In genomic region chr7:149624419-149625338, GRCh38 we compare ENCODE assay signal across 8 cellular contexts.
DNase-seq lines count a peak whose midpoint lies in the region; ATAC-seq and TF ChIP-seq lines count a peak whose summit lies in the region.

No MANE protein-coding gene starts in this region.

- H3K27me3 Mint-ChIP-seq in activated naive CD8-positive, alpha-beta T cell: no peaks in the 10 kb centered on the region

- peak overlapping the region; percentile 68 for H3K4me3 ChIP-seq in GM12864 (ENCODE audit: low read depth, low read length)
- H3K4me3 ChIP-seq in SK-N-SH (ENCODE audit: low read depth in 2 of 2, low read length in 1 of 2): peak overlapping the region; percentile 89 to 95
- peak overlapping the region; percentile 99 for H3K4me3 ChIP-seq in ovary
- H3K4me3 ChIP-seq in thyroid gland (replicated peaks in 1 of 3): peak overlapping the region; percentile 89 to 98 (median 89)

- peaks cover 20% of the 10 kb centered on the region for H4K20me1 ChIP-seq in SK-N-SH (ENCODE audit: insufficient read depth)

- H3K9ac ChIP-seq in SK-N-SH: peak overlapping the region; percentile 91

- peaks cover 38% of the 10 kb centered on the region for H3K79me2 ChIP-seq in SK-N-SH (ENCODE audit: insufficient read depth)

- no peaks in the 10 kb centered on the region for H3K9me3 Mint-ChIP-seq in activated naive CD8-positive, alpha-beta T cell (ENCODE audit: low read depth)

- peak overlapping the region; percentile 90 for H3K4me3 Mint-ChIP-seq in activated naive CD8-positive, alpha-beta T cell

- peaks cover 42% of the 10 kb centered on the region for H3K4me1 Mint-ChIP-seq in activated naive CD8-positive, alpha-beta T cell (ENCODE audit: low read depth)

- H3K27ac ChIP-seq in SK-N-SH (ENCODE audit: low read depth in 2 of 2, low read length in 1 of 2): peak overlapping the region; percentile 43 to 79
- H3K27ac ChIP-seq in ovary: peak overlapping the region; percentile 70
- peak overlapping the region; percentile 76 to 91 (median 87) for H3K27ac ChIP-seq in thyroid gland

- WGBS in SK-N-SH (ENCODE audit: low lambda C conversion rate): 7% methylated on average over 21 of the region's 97 CpGs
- WGBS in ovary, 3 donors: 1% methylated on average over 82 to 97 of the region's 97 CpGs
- WGBS in thyroid gland, 2 donors: 2 to 5% methylated on average over 22 to 31 of the region's 97 CpGs

- H3K4me1 ChIP-seq in SK-N-SH (ENCODE audit: control insufficient read depth in 1 of 2, insufficient read depth in 2 of 2, low read depth in 1 of 2, low read length in 1 of 2) (peaks cover 7 to 16% of the 10 kb centered on the region in 2 experiments; a peak in 2 of 4 replicates), ovary (ENCODE audit: insufficient read depth) (peaks cover 3% of the 10 kb centered on the region), thyroid gland (peaks cover 8 to 23% of the 10 kb centered on the region in 2 donors)

- H3K36me3 Mint-ChIP-seq in activated naive CD8-positive, alpha-beta T cell: peaks cover 4% of the 10 kb centered on the region

- DNase-seq in GM12864 (ENCODE audit: low read depth) (peak; percentile 66), NCI-H1092 (lab: John Stamatoyannopoulos, UW) (peak; percentile 86), SK-N-SH (peak; percentile 99), Right ventricle myocardium inferior (ENCODE audit: missing footprints) (peak; percentile 99), ovary (peak; percentile 85 to 93 (median 89)), thyroid gland (peak; percentile 92 to 94)

- H2AFZ ChIP-seq in SK-N-SH (ENCODE audit: low read depth): peak overlapping the region; percentile 98

- peak overlapping the region; percentile 76 for H3K27ac Mint-ChIP-seq in activated naive CD8-positive, alpha-beta T cell

- CTCF ChIA-PET in SK-N-SH (lab: Yijun Ruan, JAX): interaction anchor here (0.6 to 3.7 kb wide), 38 partner anchors 9 to 476 kb away, joined by 3 to 19 read pairs (median 4); partner anchors contain the start of gene ZNF783

- TF ChIP-seq CTCF in GM12864 (IDR thresholded peaks at IDR 0.05; ENCODE audit: low read depth, low read length, missing control alignments) (peak; percentile 84), SK-N-SH (IDR thresholded peaks at IDR 0.05) (peak; percentile 94), ovary (IDR thresholded peaks at IDR 0.05) (peak; percentile 94 to 99 (median 94)), thyroid gland (IDR thresholded peaks at IDR 0.05) (peak; percentile 33 to 100 (median 96))

- TF ChIP-seq RAD21 in SK-N-SH (IDR thresholded peaks at IDR 0.05; ENCODE audit: low read length): no peak

- peaks cover 5% of the 10 kb centered on the region for H3F3A ChIP-seq in SK-N-SH (replicated peaks; ENCODE audit: insufficient read depth)

- peaks cover 4% of the 10 kb centered on the region; the same call in 1 of the 2 replicates for H3K27me3 ChIP-seq in SK-N-SH (ENCODE audit: insufficient read depth)
- no peaks in the 10 kb centered on the region for H3K27me3 ChIP-seq in ovary
- H3K27me3 ChIP-seq in thyroid gland: no peaks in the 10 kb centered on the region

- peak overlapping the region; percentile 93 for H3K4me2 ChIP-seq in SK-N-SH

- H3K9me3 ChIP-seq in SK-N-SH (no peaks in the 10 kb centered on the region), ovary (no peaks in the 10 kb centered on the region), thyroid gland (no peaks in the 10 kb centered on the region)

- no peaks in the 10 kb centered on the region for H3K9me2 ChIP-seq in SK-N-SH

- peak; percentile 96 for ATAC-seq in HG02610 (IDR thresholded peaks at IDR 0.05; ENCODE audit: unreplicated experiment)
- ATAC-seq in Right ventricle myocardium inferior: peak; percentile 98

- peak in 1 of 2 experiments; percentile 62; a peak in 1 of 4 replicates for TF ChIP-seq EP300 in SK-N-SH (IDR thresholded peaks at IDR 0.05; ENCODE audit: borderline replicate concordance in 1 of 2, low read depth in 1 of 2, low read length in 1 of 2)
- no peak for TF ChIP-seq EP300 in ovary (IDR thresholded peaks at IDR 0.05)

- H3K36me3 ChIP-seq in SK-N-SH (replicated peaks in 1 of 2; ENCODE audit: control insufficient read depth in 1 of 2, insufficient read depth in 2 of 2, low read length in 1 of 2) (peaks cover 14 to 20% of the 10 kb centered on the region in 2 experiments), ovary (no peaks in the 10 kb centered on the region), thyroid gland (peaks cover 13 to 15% of the 10 kb centered on the region in 2 donors)

- peak; percentile 54 for TF ChIP-seq POLR2A in ovary (IDR thresholded peaks at IDR 0.05)
- peak in 1 of 2 donors; percentile 82 for TF ChIP-seq POLR2A in thyroid gland (IDR thresholded peaks at IDR 0.05)

- intact Hi-C loops in Right ventricle myocardium inferior (cut with DNase I): loop anchor here (5.0 to 10.0 kb wide), 3 partner anchors 93 to 200 kb away; partner anchors contain the start of gene ZNF746
- intact Hi-C loops in ovary (cut with DNase I): loop anchor here in 2 of 4 donors (5.0 to 10.0 kb wide), 3 partner anchors 122 to 360 kb away; partner anchors contain the start of gene ZNF783 (in 1 of the 2)
- intact Hi-C loops in thyroid gland (cut with DNase I): loop anchor here (10.0 kb wide), 1 partner anchor 210 kb away; no protein-coding TSS in a partner anchor

- POLR2A ChIA-PET in SK-N-SH (lab: Yijun Ruan, JAX): interaction anchor here (0.9 to 1.0 kb wide), 2 partner anchors 118 to 214 kb away, joined by 3 read pairs; no protein-coding TSS in a partner anchor

TF ChIP-seq in SK-N-SH, 30 proteins besides CTCF, POLR2A, EP300 and RAD21 (continues in another document):
- TF ChIP-seq JUND (IDR thresholded peaks at IDR 0.05): no peak
- no peak for TF ChIP-seq FOSL2 (IDR thresholded peaks at IDR 0.05; ENCODE audit: borderline replicate concordance, low read depth)
- TF ChIP-seq SIN3A (IDR thresholded peaks at IDR 0.05; ENCODE audit: borderline replicate concordance, low read depth, low read length): peak; percentile 87; the same call in 1 of the 2 replicates
- peak; percentile 65; the same call in 1 of the 2 replicates for TF ChIP-seq REST (IDR thresholded peaks at IDR 0.05; ENCODE audit: low read depth, low read length)
- TF ChIP-seq SMC3 (IDR thresholded peaks at IDR 0.05; ENCODE audit: low read depth, low read length): peak; percentile 17; the same call in 1 of the 2 replicates
- TF ChIP-seq TAF1 (IDR thresholded peaks at IDR 0.05; ENCODE audit: borderline replicate concordance, low read depth, low read length): peak; percentile 97
- TF ChIP-seq RFX5 (IDR thresholded peaks at IDR 0.05; ENCODE audit: low read length): no peak
- peak; percentile 79 for TF ChIP-seq POLR2AphosphoS5 (IDR thresholded peaks at IDR 0.05; ENCODE audit: low read depth, low read length)
- TF ChIP-seq RCOR1 (IDR thresholded peaks at IDR 0.05; ENCODE audit: low read length): peak; percentile 61; the same call in 1 of the 2 replicates
- TF ChIP-seq ELF1 (IDR thresholded peaks at IDR 0.05): peak; percentile 79
- 0 out of 2 replicates have a peak, but pooled peaks have one; percentile 8 for TF ChIP-seq TEAD4 (IDR thresholded peaks at IDR 0.05; ENCODE audit: borderline replicate concordance, insufficient read depth)
- TF ChIP-seq PBX3 (IDR thresholded peaks at IDR 0.05): peak; percentile 47
- peak; percentile 96 for TF ChIP-seq MAX (IDR thresholded peaks at IDR 0.05; ENCODE audit: low read depth)
- TF ChIP-seq CHD2 (IDR thresholded peaks at IDR 0.05; ENCODE audit: low read length, partially characterized antibody): peak; percentile 77
- peak; percentile 76 for TF ChIP-seq YY1 (IDR thresholded peaks at IDR 0.05; ENCODE audit: low read depth)
- TF ChIP-seq MXI1 (IDR thresholded peaks at IDR 0.05; ENCODE audit: low read depth, low read length): peak; percentile 89

Comparison
In these comparisons a context has a peak if more than half of its experiments do, and no peak if none do; other contexts are left out.
1. Peak in every context shown above with its lines: DNase-seq, ATAC-seq, H3K4me3 ChIP-seq and H3K27ac ChIP-seq.